8 cellular contexts compared by ENCODE assay signal in genomic region chr7:151058766-151059361, GRCh38. TPM values are rescaled to one million over a fixed set of nuclear protein-coding genes. Genes with fewer than 3 reads are reported as not detected.
DNase-seq lines count a peak whose midpoint lies in the region; ATAC-seq and TF ChIP-seq lines count a peak whose summit lies in the region.

No MANE protein-coding gene starts in this region.

- no peak for TF ChIP-seq EP300 in sigmoid colon (IDR thresholded peaks at IDR 0.05)

- TF ChIP-seq CTCF in HFF-Myc (IDR thresholded peaks at IDR 0.05; ENCODE audit: low read depth, low read length, missing control alignments) (no peak), sigmoid colon (IDR thresholded peaks at IDR 0.05) (no peak)

- TF ChIP-seq POLR2A in sigmoid colon (IDR thresholded peaks at IDR 0.05) = no peak

- H3K9me3 Mint-ChIP-seq in activated T-helper 1 cell treated with anti-CD3 and anti-CD28 coated beads, Interleukin-12 subunit alpha, Interleukin-12 subunit beta, Interleukin-2, Interleukin-4 antibody, amounts not matched to agents 30 ng/mL and 10 ng/mL and 1 ng/mL, durations not matched to agents 14 hours and 24 hours and 36 hours = no peaks in the 10 kb centered on the region

- peak overlapping the region; percentile 93 for H3K4me3 Mint-ChIP-seq in activated T-helper 1 cell treated with anti-CD3 and anti-CD28 coated beads, Interleukin-12 subunit alpha, Interleukin-12 subunit beta, Interleukin-2, Interleukin-4 antibody, amounts not matched to agents 30 ng/mL and 10 ng/mL and 1 ng/mL, durations not matched to agents 14 hours and 24 hours and 36 hours

- peaks cover 0 to 11% (median 0%) of the 10 kb centered on the region in 4 donors for H3K36me3 ChIP-seq in sigmoid colon

- H3K27ac ChIP-seq in right cardiac atrium (ENCODE audit: low read length) (peak overlapping the region; percentile 98), sigmoid colon (peak overlapping the region; percentile 86 to 96 (median 93))

- H3K4me3 ChIP-seq in HFF-Myc (replicated peaks; ENCODE audit: low read depth, low read length) (peak overlapping the region; percentile 83), right cardiac atrium (ENCODE audit: low read length) (peak overlapping the region; percentile 91), sigmoid colon (peak overlapping the region; percentile 68 to 91 (median 78))

- WGBS in right cardiac atrium = 5% methylated on average over 18 of the region's 18 CpGs
- 5 to 9% methylated on average over 18 of the region's 18 CpGs for WGBS in sigmoid colon, 2 donors

- DNase-seq in CD1c-positive myeloid dendritic cell (ENCODE audit: extremely low spot score) = peak; percentile 24
- no peak for DNase-seq in HFF-Myc (ENCODE audit: extremely low read depth, low read depth)
- peak; percentile 47 for DNase-seq in activated T-helper 1 cell treated with anti-CD3 and anti-CD28 coated beads, Interleukin-12 subunit alpha, Interleukin-12 subunit beta, Interleukin-2, Interleukin-4 antibody, amounts not matched to agents 30 ng/mL and 10 ng/mL and 1 ng/mL, durations not matched to agents 14 hours and 24 hours and 36 hours (ENCODE audit: low spot score)
- DNase-seq in right cardiac atrium = no peak
- DNase-seq in sigmoid colon = no peak
- no peak for DNase-seq in cerebellum (ENCODE audit: low spot score)
- no peak for DNase-seq in HuH-7 (ENCODE audit: low spot score)
- DNase-seq in kidney glomerular epithelial cell (lab: John Stamatoyannopoulos, UW) = no peak

- intact Hi-C loops in activated T-helper 1 cell treated with anti-CD3 and anti-CD28 coated beads, Interleukin-12 subunit alpha, Interleukin-12 subunit beta, Interleukin-2, Interleukin-4 antibody, amounts not matched to agents 30 ng/mL and 10 ng/mL and 1 ng/mL, durations not matched to agents 14 hours and 24 hours and 36 hours (cut with micrococcal nuclease) = loop anchor here (1.0 to 2.0 kb wide), 7 partner anchors 20 to 737 kb away; partner anchors contain the start of genes ABCB8, ABCF2 and FASTK
- intact Hi-C loops in right cardiac atrium (cut with DNase I) = no loop called here
- intact Hi-C loops in sigmoid colon (cut with DNase I) = loop anchor here (1.0 to 2.0 kb wide), 4 partner anchors 22 to 52 kb away; partner anchors contain the start of genes ABCB8 and AGAP3

- H3K4me1 ChIP-seq in right cardiac atrium (ENCODE audit: control insufficient read depth, insufficient read depth, low read length) (peaks cover 4% of the 10 kb centered on the region), sigmoid colon (peaks cover 0 to 62% (median 56%) of the 10 kb centered on the region in 4 donors)

- ATAC-seq in right cardiac atrium = no peak

- no peaks in the 10 kb centered on the region for H3K36me3 Mint-ChIP-seq in activated T-helper 1 cell treated with anti-CD3 and anti-CD28 coated beads, Interleukin-12 subunit alpha, Interleukin-12 subunit beta, Interleukin-2, Interleukin-4 antibody, amounts not matched to agents 30 ng/mL and 10 ng/mL and 1 ng/mL, durations not matched to agents 14 hours and 24 hours and 36 hours (ENCODE audit: low read depth)

- peak overlapping the region; percentile 92 for H3K27ac Mint-ChIP-seq in activated T-helper 1 cell treated with anti-CD3 and anti-CD28 coated beads, Interleukin-12 subunit alpha, Interleukin-12 subunit beta, Interleukin-2, Interleukin-4 antibody, amounts not matched to agents 30 ng/mL and 10 ng/mL and 1 ng/mL, durations not matched to agents 14 hours and 24 hours and 36 hours

- no peaks in the 10 kb centered on the region for H3K27me3 ChIP-seq in right cardiac atrium (ENCODE audit: control insufficient read depth, insufficient read depth)
- no peaks in the 10 kb centered on the region for H3K27me3 ChIP-seq in sigmoid colon

- no peaks in the 10 kb centered on the region for H3K27me3 Mint-ChIP-seq in activated T-helper 1 cell treated with anti-CD3 and anti-CD28 coated beads, Interleukin-12 subunit alpha, Interleukin-12 subunit beta, Interleukin-2, Interleukin-4 antibody, amounts not matched to agents 30 ng/mL and 10 ng/mL and 1 ng/mL, durations not matched to agents 14 hours and 24 hours and 36 hours (ENCODE audit: insufficient read depth)

- peaks cover 44% of the 10 kb centered on the region for H3K4me1 Mint-ChIP-seq in activated T-helper 1 cell treated with anti-CD3 and anti-CD28 coated beads, Interleukin-12 subunit alpha, Interleukin-12 subunit beta, Interleukin-2, Interleukin-4 antibody, amounts not matched to agents 30 ng/mL and 10 ng/mL and 1 ng/mL, durations not matched to agents 14 hours and 24 hours and 36 hours (ENCODE audit: low read depth)

- H3K9me3 ChIP-seq in right cardiac atrium (ENCODE audit: control insufficient read depth, low read length) (no peaks in the 10 kb centered on the region), sigmoid colon (no peaks in the 10 kb centered on the region)

RNA-seq across cellular contexts. Expression of gene SLC4A2, which starts 0.5 kb away (rescaled TPM):
- total RNA-seq in activated T-helper 1 cell treated with anti-CD3 and anti-CD28 coated beads, Interleukin-12 subunit alpha, Interleukin-12 subunit beta, Interleukin-2, Interleukin-4 antibody, amounts not matched to agents 30 ng/mL and 10 ng/mL and 1 ng/mL, durations not matched to agents 14 hours and 24 hours and 36 hours = 127 and 128 TPM in 2 replicates
- total RNA-seq in right cardiac atrium = 100 to 1,000 TPM in 2 of 4 donors, 10 to 100 TPM in 2; 83.5 to 120 (median 96.5) TPM
- 61.7 TPM for polyA plus RNA-seq in right cardiac atrium
- total RNA-seq in sigmoid colon = 100 to 1,000 TPM in 1 of 4 donors, 10 to 100 TPM in 3; 56.9 to 124 (median 91.7) TPM
- 100 to 1,000 TPM in 1 of 3 donors, 10 to 100 TPM in 2; 12.3 to 114 (median 23.4) TPM for polyA plus RNA-seq in sigmoid colon
- total RNA-seq in cerebellum = 15.8 TPM

RNA-seq across cellular contexts. Expression of gene CDK5, which starts 1.2 kb away (rescaled TPM):
- 24.9 and 28.1 TPM in 2 replicates for total RNA-seq in activated T-helper 1 cell treated with anti-CD3 and anti-CD28 coated beads, Interleukin-12 subunit alpha, Interleukin-12 subunit beta, Interleukin-2, Interleukin-4 antibody, amounts not matched to agents 30 ng/mL and 10 ng/mL and 1 ng/mL, durations not matched to agents 14 hours and 24 hours and 36 hours
- total RNA-seq in right cardiac atrium = 10 to 100 TPM in 1 of 4 donors, 1 to 10 TPM in 3; 6.2 to 11.2 (median 7.4) TPM
- 6.5 TPM for polyA plus RNA-seq in right cardiac atrium
- total RNA-seq in sigmoid colon = 1 to 10 TPM; 6.9 to 8.3 (median 7.7) TPM
- 10 to 100 TPM in 1 of 3 donors, 1 to 10 TPM in 2; 6.0 to 10.6 (median 9.8) TPM for polyA plus RNA-seq in sigmoid colon
- 21.6 TPM for total RNA-seq in cerebellum

RNA-seq across cellular contexts. Expression of gene ASIC3, which starts 10.5 kb away (rescaled TPM):
- total RNA-seq in activated T-helper 1 cell treated with anti-CD3 and anti-CD28 coated beads, Interleukin-12 subunit alpha, Interleukin-12 subunit beta, Interleukin-2, Interleukin-4 antibody, amounts not matched to agents 30 ng/mL and 10 ng/mL and 1 ng/mL, durations not matched to agents 14 hours and 24 hours and 36 hours = 1.9 and 4.1 TPM in 2 replicates
- total RNA-seq in right cardiac atrium (1 to 10 TPM; 4.0 to 6.5 (median 5.0) TPM), sigmoid colon (1 to 10 TPM; 1.8 to 8.6 (median 4.5) TPM), cerebellum (1.6 TPM)
- polyA plus RNA-seq in right cardiac atrium (5.3 TPM), sigmoid colon (1 to 10 TPM in 2 of 3 donors, under 1 TPM in 1; 0.46 to 3.1 (median 3.0) TPM)

RNA-seq across cellular contexts. Expression of gene FASTK, which starts 21.7 kb away (rescaled TPM):
- total RNA-seq in activated T-helper 1 cell treated with anti-CD3 and anti-CD28 coated beads, Interleukin-12 subunit alpha, Interleukin-12 subunit beta, Interleukin-2, Interleukin-4 antibody, amounts not matched to agents 30 ng/mL and 10 ng/mL and 1 ng/mL, durations not matched to agents 14 hours and 24 hours and 36 hours = 92.6 and 96.3 TPM in 2 replicates
- total RNA-seq in right cardiac atrium (10 to 100 TPM; 64.1 to 82.0 (median 68.9) TPM), sigmoid colon (10 to 100 TPM; 61.5 to 80.0 (median 69.9) TPM), cerebellum (26.5 TPM)
- polyA plus RNA-seq in right cardiac atrium (133 TPM), sigmoid colon (100 to 1,000 TPM in 1 of 3 donors, 10 to 100 TPM in 2; 61.3 to 124 (median 65.0) TPM)

RNA-seq across cellular contexts. Expression of gene TMUB1, which starts 24.4 kb away (rescaled TPM):
- total RNA-seq in activated T-helper 1 cell treated with anti-CD3 and anti-CD28 coated beads, Interleukin-12 subunit alpha, Interleukin-12 subunit beta, Interleukin-2, Interleukin-4 antibody, amounts not matched to agents 30 ng/mL and 10 ng/mL and 1 ng/mL, durations not matched to agents 14 hours and 24 hours and 36 hours = 55.3 and 63.4 TPM in 2 replicates
- total RNA-seq in right cardiac atrium (10 to 100 TPM; 28.5 to 36.5 (median 35.8) TPM), sigmoid colon (10 to 100 TPM; 33.4 to 48.9 (median 41.9) TPM), cerebellum (7.6 TPM)
- polyA plus RNA-seq in right cardiac atrium (55.2 TPM), sigmoid colon (10 to 100 TPM; 45.0 to 74.6 (median 47.4) TPM)

Comparison
In these comparisons a context has a peak if more than half of its experiments do, and no peak if none do; other contexts are left out.
1. DNase-seq: peak in CD1c-positive myeloid dendritic cell (single experiment) and activated T-helper 1 cell treated with anti-CD3 and anti-CD28 coated beads, Interleukin-12 subunit alpha, Interleukin-12 subunit beta, Interleukin-2, Interleukin-4 antibody, amounts not matched to agents 30 ng/mL and 10 ng/mL and 1 ng/mL, durations not matched to agents 14 hours and 24 hours and 36 hours (single experiment); none in HFF-Myc (single experiment), right cardiac atrium (0 of 3), sigmoid colon (single experiment), cerebellum (single experiment), HuH-7 (single experiment) and kidney glomerular epithelial cell (single experiment).
2. intact Hi-C loops: an anchor here in activated T-helper 1 cell treated with anti-CD3 and anti-CD28 coated beads, Interleukin-12 subunit alpha, Interleukin-12 subunit beta, Interleukin-2, Interleukin-4 antibody, amounts not matched to agents 30 ng/mL and 10 ng/mL and 1 ng/mL, durations not matched to agents 14 hours and 24 hours and 36 hours (1.0 to 2.0 kb wide) and sigmoid colon (1.0 to 2.0 kb wide); none called in right cardiac atrium.
3. Peak in every context shown above with its lines, with median percentiles within 50 percentile points of each other: H3K4me3 ChIP-seq.